8 cellular contexts compared by ENCODE assay signal in the genomic region with DNA sequence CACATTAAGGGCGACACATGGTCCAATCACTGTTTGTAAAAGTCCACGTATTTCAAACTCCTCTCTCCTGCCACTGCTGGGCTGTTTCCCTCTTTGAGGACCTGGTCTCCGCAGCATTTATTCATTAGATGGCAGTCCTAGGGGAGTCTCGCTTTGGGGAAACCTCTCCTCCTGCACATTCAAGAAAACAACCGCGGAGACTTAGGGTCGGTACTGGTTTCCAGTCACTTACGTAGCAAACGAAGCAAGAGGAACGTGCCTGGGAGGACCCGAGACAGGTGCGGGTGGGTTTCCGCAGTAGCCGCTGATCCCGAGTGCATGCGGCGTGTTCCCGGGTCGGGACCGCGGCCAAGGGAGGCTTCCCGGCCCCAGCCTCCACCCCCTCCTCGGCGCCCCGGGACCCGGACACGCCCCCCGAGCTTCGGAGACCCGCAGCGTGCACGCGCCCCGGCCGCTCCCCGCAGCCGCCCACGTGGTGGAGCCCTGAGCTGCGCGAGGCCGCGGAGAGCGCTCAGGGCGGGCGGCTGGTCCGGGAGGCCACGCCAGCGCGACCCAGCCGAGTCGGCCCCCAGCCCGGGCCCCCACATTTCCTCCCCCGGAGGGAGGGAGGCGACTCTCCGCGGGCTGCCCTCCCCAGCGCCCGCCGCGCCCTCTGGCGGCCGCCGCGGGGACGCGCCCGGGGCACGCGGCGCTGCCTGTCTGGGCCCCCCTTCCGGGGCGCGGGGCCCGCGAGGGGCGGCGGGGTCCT. TPM values are rescaled to one million over a fixed set of nuclear protein-coding genes. Genes with fewer than 3 reads are reported as not detected.
DNase-seq lines count a peak whose midpoint lies in the region; ATAC-seq and TF ChIP-seq lines count a peak whose summit lies in the region.

No MANE protein-coding gene starts in this region.

- H3K9me3 ChIP-seq in gastroesophageal sphincter (no peaks in the 10 kb centered on the region), neutrophil (no peaks in the 10 kb centered on the region)

- POLR2A ChIA-PET in RWPE1 (lab: Yijun Ruan, JAX; ENCODE audit: low non-redundant PET) = no interaction called here

- CTCF ChIA-PET in RWPE1 (lab: Yijun Ruan, JAX) = interaction anchor here (0.6 to 2.3 kb wide), 14 partner anchors 11 to 404 kb away, joined by 3 to 10 read pairs (median 3); no protein-coding TSS in a partner anchor

- WGBS in gastroesophageal sphincter (ENCODE audit: low coverage in 1 of 2), 2 donors = 0 to 1% methylated on average over 2 to 6 of the region's 77 CpGs

- no peaks in the 10 kb centered on the region for H3K36me3 ChIP-seq in gastroesophageal sphincter
- no peaks in the 10 kb centered on the region for H3K36me3 ChIP-seq in neutrophil

- peaks cover 13% of the 10 kb centered on the region for H3K4me1 Mint-ChIP-seq in type B pancreatic cell (ENCODE audit: unreplicated experiment)

- peak in 1 of 2 donors; percentile 17 for TF ChIP-seq POLR2A in gastroesophageal sphincter (IDR thresholded peaks at IDR 0.05)

- H3K27me3 ChIP-seq in gastroesophageal sphincter = peaks cover 21% of the 10 kb centered on the region
- H3K27me3 ChIP-seq in neutrophil = peaks cover 48% of the 10 kb centered on the region

- TF ChIP-seq CTCF in C4-2B (conservative IDR thresholded peaks at IDR 0.05) = peak; percentile 96
- TF ChIP-seq CTCF in RWPE1 (conservative IDR thresholded peaks at IDR 0.05; ENCODE audit: low read depth) = peak; percentile 94
- peak; percentile 34 to 78 (median 74) for TF ChIP-seq CTCF in gastroesophageal sphincter (IDR thresholded peaks at IDR 0.05)
- TF ChIP-seq CTCF in neutrophil (IDR thresholded peaks at IDR 0.05) = peak; percentile 78
- peak; percentile 82 for TF ChIP-seq CTCF in type B pancreatic cell (conservative IDR thresholded peaks at IDR 0.05)

- H3K27me3 Mint-ChIP-seq in type B pancreatic cell = peaks cover 32% of the 10 kb centered on the region

- H3K4me3 Mint-ChIP-seq in type B pancreatic cell = peak overlapping the region; percentile 93

- H3K27ac ChIP-seq in C4-2B (peak overlapping the region; percentile 64), RWPE1 (peak overlapping the region; percentile 99), gastroesophageal sphincter (peak overlapping the region in 3 of 4 donors; percentile 93 to 98 (median 95)), neutrophil (peak overlapping the region; percentile 94)

- ATAC-seq in GM19372 (IDR thresholded peaks at IDR 0.05; ENCODE audit: low read depth, unreplicated experiment) (peak; percentile 44), HG03565 (IDR thresholded peaks at IDR 0.05; ENCODE audit: unreplicated experiment) (peak; percentile 36), gastroesophageal sphincter (peak; percentile 50)

- DNase-seq in RWPE1 (ENCODE audit: low spot score) = no peak
- peak; percentile 43 to 77 (median 59) for DNase-seq in activated naive CD4-positive, alpha-beta T cell (lab: John Stamatoyannopoulos, UW)
- DNase-seq in type B pancreatic cell (ENCODE audit: extremely low spot score, unreplicated experiment) = peak; percentile 89

- H3K27ac Mint-ChIP-seq in type B pancreatic cell = peak overlapping the region; percentile 80

- H3K36me3 Mint-ChIP-seq in type B pancreatic cell = no peaks in the 10 kb centered on the region

- H3K4me1 ChIP-seq in gastroesophageal sphincter (peaks cover 0 to 23% (median 0%) of the 10 kb centered on the region in 3 donors), neutrophil (ENCODE audit: control insufficient read depth in 1 of 2, insufficient read depth in 1 of 2, low read depth in 1 of 2, low read length in 1 of 2) (peaks cover 23 to 31% of the 10 kb centered on the region in 2 experiments)

- H3K4me3 ChIP-seq in gastroesophageal sphincter (peak overlapping the region; percentile 58 to 67), neutrophil (ENCODE audit: low read depth in 1 of 2, low read length in 1 of 2) (peak overlapping the region; percentile 67 to 94)

- no peak for TF ChIP-seq EP300 in gastroesophageal sphincter (IDR thresholded peaks at IDR 0.05)

- no peaks in the 10 kb centered on the region for H3K9me3 Mint-ChIP-seq in type B pancreatic cell

RNA-seq across cellular contexts. Expression of a gene that starts 1.1 kb away (rescaled TPM):
- total RNA-seq in gastroesophageal sphincter (10 to 100 TPM; 31.6 to 87.8 (median 60.0) TPM), type B pancreatic cell (ENCODE audit: low replicate concordance) (66.9 and 87.1 TPM in 2 replicates)
